In the genomic region with DNA sequence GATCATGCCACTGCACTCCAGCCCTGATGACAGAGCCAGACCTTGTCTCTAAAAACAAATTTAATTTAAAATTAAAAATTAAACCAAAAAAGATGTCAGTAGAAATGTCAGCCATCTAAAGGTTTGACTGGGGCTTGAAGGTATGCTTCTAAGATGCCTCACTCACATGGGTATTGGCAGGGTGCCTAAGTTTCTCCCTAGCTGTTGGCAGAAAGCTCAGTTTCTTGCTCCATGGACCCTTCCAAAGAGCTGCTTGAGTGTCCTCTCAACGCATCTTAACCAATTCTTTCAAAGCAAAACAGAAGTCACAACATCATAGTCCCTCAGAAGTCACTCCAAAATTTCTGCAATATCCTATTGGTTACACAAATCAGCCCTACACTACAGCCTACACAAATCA, we compare ENCODE assay signal across 24 cellular contexts.
"Had no signal": no experiment of that assay in that cellular context is flagged by ENCODE, and none has a peak within 500 bp of the region (broad histone marks: within the 10 kb centered on the region; RNA-seq: fewer than 3 reads in every experiment).

No MANE protein-coding gene starts in this region.

- H3K27ac ChIP-seq: colonic mucosa, coronary artery, dorsolateral prefrontal cortex, epithelial cell of prostate, esophagus muscularis mucosa, esophagus squamous epithelium, foreskin keratinocyte, gastrocnemius medialis, gastroesophageal sphincter, heart left ventricle, heart right ventricle had no signal

- H3K27me3 ChIP-seq: colonic mucosa, dorsolateral prefrontal cortex, esophagus muscularis mucosa, foreskin keratinocyte, gastrocnemius medialis, gastroesophageal sphincter, heart left ventricle, heart right ventricle had no signal

- ATAC-seq: effector memory CD8-positive, alpha-beta T cell; esophagus mucosa; foreskin keratinocyte; gastrocnemius medialis; gastroesophageal sphincter; heart left ventricle; heart right ventricle had no signal

- H3K4me1 ChIP-seq: colonic mucosa, foreskin keratinocyte had no signal

- H3K4me3 ChIP-seq: colonic mucosa, coronary artery, dorsolateral prefrontal cortex, esophagus muscularis mucosa, esophagus squamous epithelium, gastrocnemius medialis, gastroesophageal sphincter, heart left ventricle, heart right ventricle had no signal

- H3K36me3 ChIP-seq: colonic mucosa, esophagus muscularis mucosa, esophagus squamous epithelium, gastrocnemius medialis, gastroesophageal sphincter, heart left ventricle, heart right ventricle had no signal

- H3K9me3 ChIP-seq: colonic mucosa, esophagus muscularis mucosa, esophagus squamous epithelium, gastrocnemius medialis, gastroesophageal sphincter, heart left ventricle, heart right ventricle had no signal

- DNase-seq: colonic mucosa; cortex of kidney; dermis blood vessel endothelial cell; dorsolateral prefrontal cortex; effector CD4-positive, alpha-beta T cell; effector CD8-positive, alpha-beta T cell; effector memory CD4-positive, alpha-beta T cell; effector memory CD8-positive, alpha-beta T cell; endodermal cell; erythroblast; esophagus squamous epithelium; foreskin fibroblast; foreskin keratinocyte; foreskin melanocyte; gastrocnemius medialis; glutamatergic neuron; head of caudate nucleus; heart left ventricle; heart right ventricle had no signal
